In genomic region chr1:42935313-42935624, GRCh38 we compare ENCODE assay signal across 1 cellular context.
TF ChIP-seq lines count a peak whose summit lies in the region.

No MANE protein-coding gene starts in this region.

TF ChIP-seq in HepG2, 621 proteins besides CTCF, POLR2A, EP300 and RAD21 (continued from another document):
- TF ChIP-seq KDM3A (CRISPR knock-in tag; IDR thresholded peaks at IDR 0.05; ENCODE audit: low read depth) (no peak), ATRX (CRISPR knock-in tag; IDR thresholded peaks at IDR 0.05; ENCODE audit: borderline replicate concordance) (no peak), ZNF781 (CRISPR knock-in tag; IDR thresholded peaks at IDR 0.05; ENCODE audit: borderline replicate concordance, not compliant biosample characterization) (no peak), ZNF17 (CRISPR knock-in tag; IDR thresholded peaks at IDR 0.05) (no peak), ZNF12 (CRISPR knock-in tag; IDR thresholded peaks at IDR 0.05) (no peak), SMAD1 (CRISPR knock-in tag; IDR thresholded peaks at IDR 0.05; ENCODE audit: borderline replicate concordance, low read depth) (no peak), THAP7 (CRISPR knock-in tag; IDR thresholded peaks at IDR 0.05) (no peak), PAXIP1 (CRISPR knock-in tag; conservative IDR thresholded peaks at IDR 0.05) (no peak), RXRA (CRISPR knock-in tag; IDR thresholded peaks at IDR 0.05) (no peak), ZNF780A (CRISPR knock-in tag; IDR thresholded peaks at IDR 0.05) (no peak), PTBP1 (IDR thresholded peaks at IDR 0.05; ENCODE audit: low read depth, low read length, poor library complexity, severe bottlenecking) (no peak), ZBTB7A (CRISPR knock-in tag; IDR thresholded peaks at IDR 0.05) (no peak), SNRNP70 (IDR thresholded peaks at IDR 0.05; ENCODE audit: low read depth, low read length) (no peak)
